Comparison of ENCODE assay signal across 22 cellular contexts in the genomic region with DNA sequence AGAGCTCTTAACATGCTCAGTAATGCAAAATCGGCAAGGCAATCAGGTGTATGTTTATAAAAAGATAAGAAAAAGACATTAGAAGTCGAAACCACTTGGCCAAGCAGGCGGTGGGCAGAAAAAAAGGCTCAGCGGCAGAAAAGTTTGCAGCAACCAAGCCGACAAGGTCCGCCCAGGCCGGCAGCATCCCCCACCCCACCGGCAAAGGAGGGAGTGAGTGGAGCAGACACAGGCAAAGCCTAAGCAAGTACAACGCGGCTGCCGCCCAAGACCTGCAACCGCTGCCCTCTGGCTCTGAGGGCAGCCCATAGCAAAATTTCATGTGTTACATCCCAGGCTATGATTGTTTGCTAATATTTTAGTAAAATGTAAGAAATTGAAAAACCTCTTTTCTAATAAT.
DNase-seq lines count a peak whose midpoint lies in the region; ATAC-seq, FAIRE-seq and TF ChIP-seq lines count a peak whose summit lies in the region.
"Had no signal": no experiment of that assay in that cellular context is flagged by ENCODE, and none has a peak within 500 bp of the region (broad histone marks: within the 10 kb centered on the region; RNA-seq: fewer than 3 reads in every experiment).

No MANE protein-coding gene starts in this region.

- H4K91ac ChIP-seq in H9 (ENCODE audit: insufficient read length, low read depth, low read length) (no peak overlapping the region), mesenchymal stem cell (ENCODE audit: low read length) (no peak overlapping the region)

- no peak for ATAC-seq in HG03108 (IDR thresholded peaks at IDR 0.05; ENCODE audit: unreplicated experiment)
- ATAC-seq: activated CD8-positive, alpha-beta T cell treated with anti-CD3 and anti-CD28 coated beads for 36 hours; activated T-cell treated with anti-CD3 and anti-CD28 coated beads, Interleukin-2, amount 50 U/mL, for 72 hours had no signal

- H3T11ph ChIP-seq in H9 (ENCODE audit: low read length), result no peak overlapping the region

- H4K5ac ChIP-seq in H9 (ENCODE audit: insufficient read length, low read depth, low read length), result no peak overlapping the region

- no peak overlapping the region for H3K56ac ChIP-seq in H9 (ENCODE audit: insufficient read length, low read depth, low read length)

- H3K4me1 ChIP-seq in H9 (ENCODE audit: insufficient read depth, low read length) (no peaks in the 10 kb centered on the region; the same call in 1 of the 2 replicates), duodenal mucosa (ENCODE audit: control insufficient read depth in 1 of 2, insufficient read depth in 2 of 2, low read length in 2 of 2) (no peaks in the 10 kb centered on the region), mesenchymal stem cell (ENCODE audit: control insufficient read depth, insufficient read depth, low read depth, low read length) (no peaks in the 10 kb centered on the region), stomach smooth muscle (ENCODE audit: control insufficient read depth, insufficient read depth, low read length) (no peaks in the 10 kb centered on the region)
- H3K4me1 ChIP-seq: tibial nerve had no signal

- in situ Hi-C loops in GM13976 (cut with MboI; ENCODE audit: low sequenced_read_pairs, unreplicated experiment), result no loop called here

- no peak overlapping the region for H3K27ac Mint-ChIP-seq in H9
- H3K27ac Mint-ChIP-seq: activated CD8-positive, alpha-beta T cell treated with anti-CD3 and anti-CD28 coated beads for 36 hours; activated naive CD8-positive, alpha-beta T cell treated with anti-CD3 and anti-CD28 coated beads for 36 hours; activated T-cell treated with anti-CD3 and anti-CD28 coated beads, Interleukin-2, amount 50 U/mL, for 72 hours; IgD-negative memory B cell had no signal

- no peak overlapping the region for H2AK5ac ChIP-seq in H9 (ENCODE audit: insufficient read length, low read length)
- H2AK5ac ChIP-seq in mesenchymal stem cell (ENCODE audit: low read length, severe bottlenecking), result no peak overlapping the region

- no peak overlapping the region for H3K9ac ChIP-seq in H9 (ENCODE audit: extremely low read depth, insufficient read length, low read length)
- no peak overlapping the region for H3K9ac ChIP-seq in duodenal mucosa (ENCODE audit: low read depth in 1 of 2, low read length in 2 of 2)
- no peak overlapping the region for H3K9ac ChIP-seq in mesenchymal stem cell (ENCODE audit: low read length)
- no peak overlapping the region for H3K9ac ChIP-seq in stomach smooth muscle (ENCODE audit: low read length in 2 of 2)

- no CpG with 5 or more reads among the region's 12 CpGs for WGBS in H9 (ENCODE audit: extremely low coverage, insufficient read length, low lambda C conversion rate)
- WGBS in mesenchymal stem cell, result 12% methylated on average over 8 of the region's 12 CpGs

- H3K4me3 ChIP-seq in duodenal mucosa (ENCODE audit: low read depth in 1 of 2, low read length in 2 of 2) (peak overlapping the region; percentile 15 to 16), mesenchymal stem cell (ENCODE audit: insufficient read depth in 1 of 2, low read depth in 1 of 2, low read length in 2 of 2) (no peak overlapping the region), stomach smooth muscle (ENCODE audit: low read length in 2 of 2) (peak overlapping the region; percentile 25 to 47)
- H3K4me3 ChIP-seq: ovary, tibial nerve had no signal

- H3K79me2 ChIP-seq in H9 (ENCODE audit: insufficient read depth, low read length), result no peaks in the 10 kb centered on the region

- H4K20me1 ChIP-seq in H9 (ENCODE audit: control insufficient read depth, insufficient read depth, insufficient read length), result no peaks in the 10 kb centered on the region

- H3K18ac ChIP-seq in H9 (ENCODE audit: insufficient read length, low read depth, low read length) (no peak overlapping the region), mesenchymal stem cell (ENCODE audit: low read depth in 1 of 2, low read length in 2 of 2) (no peak overlapping the region)

- no peak overlapping the region for H2BK15ac ChIP-seq in H9 (ENCODE audit: low read depth, low read length)
- no peak overlapping the region for H2BK15ac ChIP-seq in mesenchymal stem cell (ENCODE audit: low read depth, poor library complexity, severe bottlenecking)

- H3K4ac ChIP-seq in H9 (ENCODE audit: low read depth, low read length) (no peak overlapping the region), mesenchymal stem cell (ENCODE audit: low read depth in 1 of 2, low read length in 2 of 2) (no peak overlapping the region)

- H2BK12ac ChIP-seq in H9 (ENCODE audit: insufficient read length, low read depth, low read length) (no peak overlapping the region), mesenchymal stem cell (ENCODE audit: low read length in 2 of 2) (no peak overlapping the region)

- H3K9me3 Mint-ChIP-seq in H9, result peaks cover 14 to 18% of the 10 kb centered on the region in 2 experiments
- H3K9me3 Mint-ChIP-seq: activated CD8-positive, alpha-beta T cell treated with anti-CD3 and anti-CD28 coated beads for 36 hours; activated T-cell treated with anti-CD3 and anti-CD28 coated beads, Interleukin-2, amount 50 U/mL, for 72 hours had no signal

- H2BK20ac ChIP-seq in H9 (ENCODE audit: low read depth, low read length, poor library complexity, severe bottlenecking), result no peak overlapping the region

- H3K27ac ChIP-seq in H9 (ENCODE audit: insufficient read length, low read depth, low read length), result no peak overlapping the region
- no peak overlapping the region for H3K27ac ChIP-seq in duodenal mucosa (ENCODE audit: low read depth, low read length)
- no peak overlapping the region for H3K27ac ChIP-seq in mesenchymal stem cell (ENCODE audit: low read length, poor library complexity, severe bottlenecking)
- H3K27ac ChIP-seq in stomach smooth muscle (ENCODE audit: low read length), result no peak overlapping the region
- H3K27ac ChIP-seq: ovary had no signal

- no peak overlapping the region for H3K4me3 Mint-ChIP-seq in H9
- H3K4me3 Mint-ChIP-seq: activated CD8-positive, alpha-beta T cell treated with anti-CD3 and anti-CD28 coated beads for 36 hours; activated naive CD8-positive, alpha-beta T cell treated with anti-CD3 and anti-CD28 coated beads for 36 hours; activated T-cell treated with anti-CD3 and anti-CD28 coated beads, Interleukin-2, amount 50 U/mL, for 72 hours; IgD-negative memory B cell had no signal

- H3K9me3 ChIP-seq in H9 (ENCODE audit: control insufficient read depth, low read depth, low read length) (no peaks in the 10 kb centered on the region), duodenal mucosa (ENCODE audit: control insufficient read depth in 1 of 2, low read length in 2 of 2) (no peaks in the 10 kb centered on the region), mesenchymal stem cell (ENCODE audit: control insufficient read depth, low read length) (peaks cover 21% of the 10 kb centered on the region), stomach smooth muscle (ENCODE audit: control insufficient read depth in 2 of 2, low read length in 2 of 2) (no peaks in the 10 kb centered on the region)
- H3K9me3 ChIP-seq: ovary had no signal

- H2BK5ac ChIP-seq in H9 (ENCODE audit: insufficient read length, low read length) (no peak overlapping the region), mesenchymal stem cell (ENCODE audit: low read depth, low read length, poor library complexity, severe bottlenecking) (no peak overlapping the region)

- peaks cover 21 to 25% of the 10 kb centered on the region in 2 experiments for H3K4me1 Mint-ChIP-seq in H9
- H3K4me1 Mint-ChIP-seq: activated naive CD8-positive, alpha-beta T cell treated with anti-CD3 and anti-CD28 coated beads for 36 hours; IgD-negative memory B cell had no signal

- H4K8ac ChIP-seq in H9 (replicated peaks; ENCODE audit: insufficient read length, low read depth, low read length), result no peak overlapping the region
- H4K8ac ChIP-seq in mesenchymal stem cell (ENCODE audit: low read length), result no peak overlapping the region

- no peaks in the 10 kb centered on the region for H3K27me3 ChIP-seq in H9 (ENCODE audit: insufficient read depth, low read length)
- H3K27me3 ChIP-seq in duodenal mucosa (ENCODE audit: control insufficient read depth in 1 of 2, insufficient read depth in 2 of 2, low read length in 2 of 2), result no peaks in the 10 kb centered on the region
- H3K27me3 ChIP-seq in mesenchymal stem cell (ENCODE audit: control insufficient read depth in 1 of 2, insufficient read depth in 1 of 2, low read length in 2 of 2), result peaks cover 0 to 3% of the 10 kb centered on the region in 2 experiments
- no peaks in the 10 kb centered on the region for H3K27me3 ChIP-seq in stomach smooth muscle (ENCODE audit: control insufficient read depth in 1 of 2, insufficient read depth in 2 of 2, low read length in 2 of 2)
- H3K27me3 ChIP-seq: ovary had no signal

- no peak overlapping the region for H3K14ac ChIP-seq in H9 (ENCODE audit: insufficient read depth, low read length)
- no peak overlapping the region for H3K14ac ChIP-seq in mesenchymal stem cell (ENCODE audit: low read length in 2 of 2)

- no peak for FAIRE-seq in GM19239 (lab: Jason Lieb, UNC)

- no peak for TF ChIP-seq CTCF in H9 (conservative IDR thresholded peaks at IDR 0.05)
- TF ChIP-seq CTCF in GM13976 (IDR thresholded peaks at IDR 0.05; ENCODE audit: borderline replicate concordance, control extremely low read depth, extremely low read depth, insufficient read depth, missing control alignments), result no peak

- no peaks in the 10 kb centered on the region for H3K23me2 ChIP-seq in H9 (ENCODE audit: insufficient read length, low read depth, low read length, poor library complexity, severe bottlenecking)

- no peak overlapping the region for H3K23ac ChIP-seq in H9 (ENCODE audit: insufficient read length, low read depth, low read length)
- H3K23ac ChIP-seq in mesenchymal stem cell (ENCODE audit: low read length in 2 of 2), result no peak overlapping the region

- H3K36me3 ChIP-seq in duodenal mucosa (ENCODE audit: control insufficient read depth in 1 of 2, insufficient read depth in 2 of 2, low read length in 2 of 2) (no peaks in the 10 kb centered on the region), mesenchymal stem cell (ENCODE audit: control insufficient read depth in 1 of 2, insufficient read depth in 2 of 2, low read depth in 1 of 2, low read length in 2 of 2) (no peaks in the 10 kb centered on the region), stomach smooth muscle (ENCODE audit: control insufficient read depth in 2 of 2, insufficient read depth in 2 of 2, low read length in 2 of 2) (no peaks in the 10 kb centered on the region)
- H3K36me3 ChIP-seq: ovary, tibial nerve had no signal

- no peak overlapping the region for H2BK120ac ChIP-seq in H9 (ENCODE audit: low read depth, low read length, poor library complexity, severe bottlenecking)
- H2BK120ac ChIP-seq in mesenchymal stem cell (ENCODE audit: low read depth, low read length), result no peak overlapping the region

- H3K27me3 Mint-ChIP-seq in H9 (ENCODE audit: low read depth), result no peaks in the 10 kb centered on the region
- H3K27me3 Mint-ChIP-seq: activated CD8-positive, alpha-beta T cell treated with anti-CD3 and anti-CD28 coated beads for 36 hours; activated naive CD8-positive, alpha-beta T cell treated with anti-CD3 and anti-CD28 coated beads for 36 hours; IgD-negative memory B cell had no signal

- no peak overlapping the region for H3K4me2 ChIP-seq in H9 (ENCODE audit: insufficient read depth, insufficient read length, low read length)
- H3K4me2 ChIP-seq in mesenchymal stem cell (ENCODE audit: low read length, poor library complexity, severe bottlenecking), result no peak overlapping the region

- DNase-seq in H9 (peak; percentile 58), mesenchymal stem cell (no peak), GM13976 (ENCODE audit: low spot score) (no peak), GM19239 (ENCODE audit: insufficient read length, low spot score) (no peak), NCI-H526 (lab: John Stamatoyannopoulos, UW) (no peak)
- DNase-seq: activated CD8-positive, alpha-beta T cell treated with anti-CD3 and anti-CD28 coated beads for 36 hours; activated naive CD8-positive, alpha-beta T cell treated with anti-CD3 and anti-CD28 coated beads for 36 hours; activated T-cell treated with anti-CD3 and anti-CD28 coated beads, Interleukin-2, amount 50 U/mL, for 72 hours; DMS79; effector memory CD4-positive, alpha-beta T cell; left cardiac atrium; MV-4-11; NCI-H1930; NCI-H446; Right ventricle myocardium superior; T-helper 1 cell had no signal

- no peaks in the 10 kb centered on the region for H3K79me1 ChIP-seq in H9 (ENCODE audit: insufficient read depth, low read depth, low read length, poor library complexity, severe bottlenecking)
- no peaks in the 10 kb centered on the region for H3K79me1 ChIP-seq in mesenchymal stem cell (replicated peaks; ENCODE audit: low read length, poor library complexity, severe bottlenecking)

- H2AFZ ChIP-seq in H9 (ENCODE audit: low read length) (no peak overlapping the region), mesenchymal stem cell (ENCODE audit: low read depth, low read length) (peak overlapping the region; percentile 14)

- H3K36me3 Mint-ChIP-seq in H9 (ENCODE audit: insufficient read depth in 1 of 3, low read depth in 3 of 3), result peaks cover 7 to 26% (median 19%) of the 10 kb centered on the region in 3 experiments; a peak in 5 of 7 replicates
- H3K36me3 Mint-ChIP-seq: IgD-negative memory B cell had no signal

Comparison
In these comparisons a context has a peak if more than half of its experiments do, and no peak if none do; other contexts are left out.
1. H3K4me3 ChIP-seq: peak in duodenal mucosa (2 of 2) and stomach smooth muscle (2 of 2); none in mesenchymal stem cell (0 of 2).